In the genomic region with DNA sequence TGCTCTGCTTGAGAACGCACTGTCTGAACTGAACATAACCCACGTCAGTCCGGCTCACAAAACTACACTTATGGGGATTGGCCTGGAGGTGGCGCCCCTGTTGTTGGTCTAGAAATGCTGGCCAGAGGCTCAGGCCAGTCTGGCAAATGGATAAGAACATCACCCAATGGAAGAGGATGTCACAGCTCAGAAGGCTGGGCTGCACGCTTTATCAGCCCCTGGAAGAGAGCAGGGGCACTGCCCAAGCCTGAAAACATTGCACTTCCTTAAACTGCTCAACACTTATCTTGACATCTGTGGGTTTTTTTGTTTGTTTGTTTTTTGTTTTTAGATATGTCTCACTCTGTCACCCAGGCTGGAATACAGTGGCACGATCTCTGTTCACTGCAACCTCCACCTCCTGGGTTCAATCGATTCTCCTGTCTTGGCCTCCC, we compare ENCODE assay signal across 8 cellular contexts. TPM values are rescaled to one million over a fixed set of nuclear protein-coding genes. Genes with fewer than 3 reads are reported as not detected.
DNase-seq lines count a peak whose midpoint lies in the region; ATAC-seq and TF ChIP-seq lines count a peak whose summit lies in the region.

No MANE protein-coding gene starts in this region.

- H3K4me1 ChIP-seq in esophagus muscularis mucosa, result no peaks in the 10 kb centered on the region

- H3K27me3 Mint-ChIP-seq in activated CD8-positive, alpha-beta memory T cell treated with anti-CD3 and anti-CD28 coated beads, Interleukin-2, amount 10 ng/mL, durations not matched to agents 7 days and 5 days, result peaks cover 8% of the 10 kb centered on the region
- no peaks in the 10 kb centered on the region for H3K27me3 Mint-ChIP-seq in naive B cell
- H3K27me3 Mint-ChIP-seq in stimulated activated naive CD8-positive, alpha-beta T cell treated with anti-CD3 and anti-CD28 coated beads, Interleukin-15, amount 100 ng/mL, for 72 hours, result no peaks in the 10 kb centered on the region

- no peak overlapping the region for H3K4me3 ChIP-seq in esophagus muscularis mucosa

- CTCF ChIA-PET in activated CD8-positive, alpha-beta memory T cell treated with anti-CD3 and anti-CD28 coated beads, Interleukin-2, amount 10 ng/mL, durations not matched to agents 7 days and 5 days (lab: Charles Lee), result interaction anchor here (0.5 to 2.6 kb wide), 7 partner anchors 24 to 210 kb away, joined by 3 to 10 read pairs (median 3); partner anchors contain the start of gene BPTF

- ATAC-seq in GM18873 (IDR thresholded peaks at IDR 0.05; ENCODE audit: low FRiP score, unreplicated experiment) (peak; percentile 63), HG03432 (IDR thresholded peaks at IDR 0.05; ENCODE audit: unreplicated experiment) (peak; percentile 87), naive B cell (ENCODE audit: low read depth in 2 of 2) (peak; percentile 98 to 99)
- ATAC-seq in activated CD8-positive, alpha-beta memory T cell treated with anti-CD3 and anti-CD28 coated beads, Interleukin-2, amount 10 ng/mL, durations not matched to agents 7 days and 5 days, result peak; percentile 64
- peak; percentile 94 for ATAC-seq in stimulated activated naive CD8-positive, alpha-beta T cell treated with anti-CD3 and anti-CD28 coated beads, Interleukin-15, amount 100 ng/mL, for 72 hours

- 45% methylated on average over 6 of the region's 7 CpGs for WGBS in esophagus muscularis mucosa

- no peak for TF ChIP-seq POLR2A in esophagus muscularis mucosa (IDR thresholded peaks at IDR 0.05; ENCODE audit: low read depth)

- TF ChIP-seq CTCF in esophagus muscularis mucosa (IDR thresholded peaks at IDR 0.05), result peak; percentile 52 to 65 (median 63)

- H3K9me3 Mint-ChIP-seq in activated CD8-positive, alpha-beta memory T cell treated with anti-CD3 and anti-CD28 coated beads, Interleukin-2, amount 10 ng/mL, durations not matched to agents 7 days and 5 days (ENCODE audit: low read depth), result no peaks in the 10 kb centered on the region
- no peaks in the 10 kb centered on the region for H3K9me3 Mint-ChIP-seq in naive B cell
- H3K9me3 Mint-ChIP-seq in stimulated activated naive CD8-positive, alpha-beta T cell treated with anti-CD3 and anti-CD28 coated beads, Interleukin-15, amount 100 ng/mL, for 72 hours, result no peaks in the 10 kb centered on the region

- intact Hi-C loops in esophagus muscularis mucosa (cut with DNase I), result loop anchor here (5.0 kb wide), 1 partner anchor 67 kb away; no protein-coding TSS in a partner anchor

- no peaks in the 10 kb centered on the region for H3K9me3 ChIP-seq in esophagus muscularis mucosa

- H3K36me3 ChIP-seq in esophagus muscularis mucosa, result no peaks in the 10 kb centered on the region

- no peak overlapping the region for H3K27ac ChIP-seq in esophagus muscularis mucosa (replicated peaks in 1 of 4)

- no peak for TF ChIP-seq EP300 in esophagus muscularis mucosa (IDR thresholded peaks at IDR 0.05)

- H3K27me3 ChIP-seq in esophagus muscularis mucosa, result no peaks in the 10 kb centered on the region

- H3K4me1 Mint-ChIP-seq in activated CD8-positive, alpha-beta memory T cell treated with anti-CD3 and anti-CD28 coated beads, Interleukin-2, amount 10 ng/mL, durations not matched to agents 7 days and 5 days, result peaks cover 8% of the 10 kb centered on the region
- H3K4me1 Mint-ChIP-seq in naive B cell, result peaks cover 14 to 17% (median 16%) of the 10 kb centered on the region in 3 donors
- H3K4me1 Mint-ChIP-seq in stimulated activated naive CD8-positive, alpha-beta T cell treated with anti-CD3 and anti-CD28 coated beads, Interleukin-15, amount 100 ng/mL, for 72 hours, result no peaks in the 10 kb centered on the region

- H3K27ac Mint-ChIP-seq in activated CD8-positive, alpha-beta memory T cell treated with anti-CD3 and anti-CD28 coated beads, Interleukin-2, amount 10 ng/mL, durations not matched to agents 7 days and 5 days, result no peak overlapping the region
- H3K27ac Mint-ChIP-seq in naive B cell, result peak overlapping the region; percentile 58 to 97 (median 86)
- H3K27ac Mint-ChIP-seq in stimulated activated naive CD8-positive, alpha-beta T cell treated with anti-CD3 and anti-CD28 coated beads, Interleukin-15, amount 100 ng/mL, for 72 hours, result no peak overlapping the region

- H3K4me3 Mint-ChIP-seq in activated CD8-positive, alpha-beta memory T cell treated with anti-CD3 and anti-CD28 coated beads, Interleukin-2, amount 10 ng/mL, durations not matched to agents 7 days and 5 days, result no peak overlapping the region
- peak overlapping the region in 3 of 8 donors; percentile 10 to 59 (median 50) for H3K4me3 Mint-ChIP-seq in naive B cell
- H3K4me3 Mint-ChIP-seq in stimulated activated naive CD8-positive, alpha-beta T cell treated with anti-CD3 and anti-CD28 coated beads, Interleukin-15, amount 100 ng/mL, for 72 hours, result no peak overlapping the region

- DNase-seq in AG20443 (ENCODE audit: low spot score), result peak; percentile 85
- DNase-seq in NCI-H774 (lab: John Stamatoyannopoulos, UW), result peak; percentile 60
- DNase-seq in activated CD8-positive, alpha-beta memory T cell treated with anti-CD3 and anti-CD28 coated beads, Interleukin-2, amount 10 ng/mL, durations not matched to agents 7 days and 5 days, result peak; percentile 71
- DNase-seq in esophagus muscularis mucosa (ENCODE audit: extremely low spot score), result peak; percentile 93
- DNase-seq in naive B cell, result peak; percentile 81
- peak; percentile 51 to 70 for DNase-seq in stimulated activated naive CD8-positive, alpha-beta T cell treated with anti-CD3 and anti-CD28 coated beads, Interleukin-15, amount 100 ng/mL, for 72 hours

- no peaks in the 10 kb centered on the region for H3K36me3 Mint-ChIP-seq in activated CD8-positive, alpha-beta memory T cell treated with anti-CD3 and anti-CD28 coated beads, Interleukin-2, amount 10 ng/mL, durations not matched to agents 7 days and 5 days
- no peaks in the 10 kb centered on the region for H3K36me3 Mint-ChIP-seq in naive B cell

RNA-seq across cellular contexts. Expression of gene BPTF, which starts 24.8 kb away (rescaled TPM):
- 100 to 1,000 TPM in 1 of 2 experiments, 10 to 100 TPM in 1; 89.3 to 101 TPM for total RNA-seq in activated CD8-positive, alpha-beta memory T cell treated with anti-CD3 and anti-CD28 coated beads, Interleukin-2, amount 10 ng/mL, durations not matched to agents 7 days and 5 days
- total RNA-seq in esophagus muscularis mucosa, result 10 to 100 TPM; 60.3 to 77.7 (median 74.2) TPM
- 10 to 100 TPM; 13.0 to 41.5 (median 14.6) TPM for polyA plus RNA-seq in naive B cell (ENCODE audit: low read depth in 6 of 6)

Comparison
In these comparisons a context has a peak if more than half of its experiments do, and no peak if none do; other contexts are left out.
1. H3K27ac Mint-ChIP-seq: peak in naive B cell (6 of 6); none in activated CD8-positive, alpha-beta memory T cell treated with anti-CD3 and anti-CD28 coated beads, Interleukin-2, amount 10 ng/mL, durations not matched to agents 7 days and 5 days (single experiment) and stimulated activated naive CD8-positive, alpha-beta T cell treated with anti-CD3 and anti-CD28 coated beads, Interleukin-15, amount 100 ng/mL, for 72 hours (0 of 2).
2. Peak in every context shown above with its lines, with median percentiles within 50 percentile points of each other: DNase-seq and ATAC-seq.